ENCODE assay signal across 31 cellular contexts in the genomic region with DNA sequence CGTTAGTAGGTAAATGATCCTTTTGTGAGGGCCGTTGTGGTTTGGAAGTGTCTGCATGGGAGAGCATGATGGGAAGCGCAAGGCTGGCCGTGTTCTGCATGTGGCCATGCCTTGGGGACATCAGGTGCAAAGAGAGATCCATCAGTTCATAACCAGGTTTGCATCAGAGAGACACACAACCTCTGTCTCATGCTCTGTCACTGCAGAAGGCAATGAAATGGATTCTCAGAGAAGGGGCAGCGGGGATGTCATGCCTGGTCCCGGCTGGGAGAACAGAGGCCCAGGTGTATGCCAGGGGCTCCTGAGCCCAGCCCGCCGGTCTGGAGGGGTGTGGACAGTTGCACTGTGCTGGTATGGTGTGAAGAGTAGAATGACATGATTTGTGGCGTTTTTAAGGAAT.
"Had no signal": no experiment of that assay in that cellular context is flagged by ENCODE, and none has a peak within 500 bp of the region (broad histone marks: within the 10 kb centered on the region; RNA-seq: fewer than 3 reads in every experiment).

No MANE protein-coding gene starts in this region.

- H3K36me3 ChIP-seq: cardiac muscle cell had no signal

- H3K4me3 ChIP-seq: ascending aorta, cardiac muscle cell had no signal

- H3K36me3 Mint-ChIP-seq: activated naive CD8-positive, alpha-beta T cell treated with anti-CD3 and anti-CD28 coated beads, Interleukin-2, amount 10 ng/mL, durations not matched to agents 7 days and 5 days had no signal

- H3K4me1 ChIP-seq: ascending aorta had no signal

- DNase-seq: activated CD4-positive, alpha-beta T cell treated with anti-CD3 and anti-CD28 coated beads, Interleukin-2, amount 10 ng/mL, durations not matched to agents 24 days and 14 days; activated CD4-positive, alpha-beta T cell treated with anti-CD3 and anti-CD28 coated beads, Interleukin-2, amount 50 U/mL, for 4 hours; activated CD8-positive, alpha-beta T cell treated with anti-CD3 and anti-CD28 coated beads for 36 hours; activated effector memory CD4-positive, alpha-beta T cell treated with Interleukin-2 at 50 U/mL for 16 hours; activated naive CD4-positive, alpha-beta T cell treated with anti-CD3 and anti-CD28 coated beads, Interleukin-2, amount 50 U/mL, for 16 hours; activated naive CD8-positive, alpha-beta T cell treated with anti-CD3 and anti-CD28 coated beads, Interleukin-2, amount 10 ng/mL, durations not matched to agents 7 days and 5 days; activated T-cell treated with anti-CD3 and anti-CD28 coated beads for 4 hours; activated T-cell treated with anti-CD3 and anti-CD28 coated beads, Interleukin-2, amount 50 U/mL, for 48 hours; amygdala; MM.1S; MV-4-11; NCI-H1092; NCI-H1436 treated with DMSO at 0.1 percent for 48 hours; NCI-H187 treated with DMSO at 0.1 percent for 48 hours; NCI-H2081 treated with DMSO at 0.1 percent for 48 hours; NCI-H226; NCI-H446 treated with DMSO at 0.1 percent for 48 hours; NCI-H524; NCI-H69; NCI-H82; RPMI8226; SIG-M5; T-cell; T-helper 2 cell; T-helper 9 cell had no signal

- H3K27me3 ChIP-seq: ascending aorta, cardiac muscle cell had no signal

- H3K4me1 Mint-ChIP-seq: activated CD4-positive, alpha-beta T cell treated with anti-CD3 and anti-CD28 coated beads, Interleukin-2, amount 10 ng/mL, durations not matched to agents 24 days and 14 days; activated naive CD8-positive, alpha-beta T cell treated with anti-CD3 and anti-CD28 coated beads, Interleukin-2, amount 10 ng/mL, durations not matched to agents 7 days and 5 days had no signal

- H3K4me2 ChIP-seq: KMS-11 had no signal

- H3K27me3 Mint-ChIP-seq: activated CD4-positive, alpha-beta T cell treated with anti-CD3 and anti-CD28 coated beads, Interleukin-2, amount 10 ng/mL, durations not matched to agents 24 days and 14 days; activated CD8-positive, alpha-beta T cell treated with anti-CD3 and anti-CD28 coated beads for 36 hours; activated naive CD8-positive, alpha-beta T cell treated with anti-CD3 and anti-CD28 coated beads, Interleukin-2, amount 10 ng/mL, durations not matched to agents 7 days and 5 days; T-cell had no signal

- H3K27ac ChIP-seq: ascending aorta, cardiac muscle cell, KMS-11 had no signal

- H3K27ac Mint-ChIP-seq: activated CD4-positive, alpha-beta T cell treated with anti-CD3 and anti-CD28 coated beads, Interleukin-2, amount 10 ng/mL, durations not matched to agents 24 days and 14 days; activated CD8-positive, alpha-beta T cell treated with anti-CD3 and anti-CD28 coated beads for 36 hours; activated naive CD8-positive, alpha-beta T cell treated with anti-CD3 and anti-CD28 coated beads, Interleukin-2, amount 10 ng/mL, durations not matched to agents 7 days and 5 days; T-cell had no signal

- H3K9me3 Mint-ChIP-seq: activated CD4-positive, alpha-beta T cell treated with anti-CD3 and anti-CD28 coated beads, Interleukin-2, amount 10 ng/mL, durations not matched to agents 24 days and 14 days; activated CD8-positive, alpha-beta T cell treated with anti-CD3 and anti-CD28 coated beads for 36 hours; activated naive CD8-positive, alpha-beta T cell treated with anti-CD3 and anti-CD28 coated beads, Interleukin-2, amount 10 ng/mL, durations not matched to agents 7 days and 5 days had no signal

- H3K4me3 Mint-ChIP-seq: activated CD4-positive, alpha-beta T cell treated with anti-CD3 and anti-CD28 coated beads, Interleukin-2, amount 10 ng/mL, durations not matched to agents 24 days and 14 days; activated CD8-positive, alpha-beta T cell treated with anti-CD3 and anti-CD28 coated beads for 36 hours; activated naive CD8-positive, alpha-beta T cell treated with anti-CD3 and anti-CD28 coated beads, Interleukin-2, amount 10 ng/mL, durations not matched to agents 7 days and 5 days; T-cell had no signal

- H3K9me3 ChIP-seq: ascending aorta had no signal

- H3K9ac ChIP-seq: KMS-11 had no signal

- FAIRE-seq: TTC549 had no signal

- ATAC-seq: activated CD8-positive, alpha-beta T cell treated with anti-CD3 and anti-CD28 coated beads for 36 hours; Panc1; SK-N-SH treated with all-trans-retinoic acid at 6 μM for 48 hours; T-cell had no signal
